Comparison of ENCODE assay signal across 24 cellular contexts in the genomic region with DNA sequence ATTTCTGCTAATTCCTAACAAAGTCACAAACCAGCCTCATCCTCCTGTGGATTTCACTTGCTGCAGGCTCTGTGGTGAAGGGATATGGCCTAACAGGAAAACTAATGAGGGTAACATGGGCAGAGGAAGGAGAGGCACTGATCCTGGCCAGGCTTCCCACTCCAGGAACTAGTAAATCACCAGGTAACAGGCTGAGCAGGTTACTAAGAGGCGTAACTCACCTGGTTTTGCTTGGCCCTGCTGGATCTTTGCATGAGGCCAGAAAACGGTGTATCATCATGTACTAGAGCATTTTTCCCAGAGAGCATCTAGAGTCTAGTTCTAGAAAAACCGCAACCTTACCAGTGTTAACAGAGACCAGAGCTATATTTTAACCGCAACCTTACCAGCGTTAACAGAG.
"Had no signal": no experiment of that assay in that cellular context is flagged by ENCODE, and none has a peak within 500 bp of the region (broad histone marks: within the 10 kb centered on the region; RNA-seq: fewer than 3 reads in every experiment).

No MANE protein-coding gene starts in this region.

- H3K4me3 Mint-ChIP-seq: activated naive CD4-positive, alpha-beta T cell treated with anti-CD3 and anti-CD28 coated beads, Interleukin-2, amount 10 ng/mL, durations not matched to agents 7 days and 5 days; activated naive CD8-positive, alpha-beta T cell treated with anti-CD3 and anti-CD28 coated beads, Interleukin-2, amount 50 U/mL, for 24 hours; activated T-cell treated with anti-CD3 and anti-CD28 coated beads, Interleukin-2, amount 50 U/mL, for 4 hours; brain; dendritic cell treated with granulocyte-macrophage colony-stimulating factor and Interleukin-4, amounts not matched to agents 40 ng/mL and 50 ng/mL, for 4 days; memory B cell; neural progenitor cell; type B pancreatic cell had no signal

- ATAC-seq: activated CD4-positive, CD25-positive, alpha-beta regulatory T cell treated with anti-CD3 and anti-CD28 coated beads, Interleukin-2, amount 50 U/mL, for 24 hours; activated naive CD8-positive, alpha-beta T cell treated with anti-CD3 and anti-CD28 coated beads, Interleukin-2, amount 50 U/mL, for 24 hours; activated T-cell treated with anti-CD3 and anti-CD28 coated beads, Interleukin-2, amount 50 U/mL, for 4 hours; gastrocnemius medialis; mucosa of descending colon had no signal

- H3K9ac ChIP-seq: neural progenitor cell had no signal

- H3K4me1 Mint-ChIP-seq: memory B cell had no signal

- H3K36me3 ChIP-seq: gastrocnemius medialis, neural progenitor cell, sigmoid colon, thoracic aorta had no signal

- H3K27me3 ChIP-seq: gastrocnemius medialis, neural progenitor cell, sigmoid colon, vagina had no signal

- H3K4me3 ChIP-seq: gastrocnemius medialis, mucosa of descending colon, neural progenitor cell, sigmoid colon, smooth muscle cell, thoracic aorta, vagina had no signal

- DNase-seq: activated CD4-positive, alpha-beta T cell treated with anti-CD3 and anti-CD28 coated beads, Interleukin-2, amount 50 U/mL, for 4 hours; activated CD8-positive, alpha-beta memory T cell treated with anti-CD3 and anti-CD28 coated beads, Interleukin-2, amount 50 U/mL, for 48 hours; activated effector memory CD4-positive, alpha-beta T cell treated with Interleukin-2 at 50 U/mL for 16 hours; activated naive CD4-positive, alpha-beta T cell treated with anti-CD3 and anti-CD28 coated beads, Interleukin-2, amount 10 ng/mL, durations not matched to agents 7 days and 5 days; activated naive CD8-positive, alpha-beta T cell treated with anti-CD3 and anti-CD28 coated beads, Interleukin-2, amount 50 U/mL, for 24 hours; activated T-cell treated with anti-CD3 and anti-CD28 coated beads, Interleukin-2, amount 50 U/mL, for 4 hours; anterior cingulate cortex; effector CD4-positive, alpha-beta T cell; gastrocnemius medialis; hypothalamus; mucosa of descending colon; sigmoid colon; stimulated activated CD4-positive, alpha-beta T cell treated with anti-CD3 and anti-CD28 coated beads, Interleukin-4, amount 100 ng/mL, for 1 hour; stimulated activated naive CD4-positive, alpha-beta T cell had no signal

- H2AFZ ChIP-seq: neural progenitor cell had no signal

- H3K27ac Mint-ChIP-seq: activated naive CD8-positive, alpha-beta T cell treated with anti-CD3 and anti-CD28 coated beads, Interleukin-2, amount 50 U/mL, for 24 hours; dendritic cell treated with granulocyte-macrophage colony-stimulating factor and Interleukin-4, amounts not matched to agents 40 ng/mL and 50 ng/mL, for 4 days; memory B cell; type B pancreatic cell had no signal

- H3K4me2 ChIP-seq: neural progenitor cell, smooth muscle cell had no signal

- H3K27me3 Mint-ChIP-seq: activated naive CD4-positive, alpha-beta T cell treated with anti-CD3 and anti-CD28 coated beads, Interleukin-2, amount 10 ng/mL, durations not matched to agents 7 days and 5 days; activated naive CD8-positive, alpha-beta T cell treated with anti-CD3 and anti-CD28 coated beads, Interleukin-2, amount 50 U/mL, for 24 hours; brain; dendritic cell treated with granulocyte-macrophage colony-stimulating factor and Interleukin-4, amounts not matched to agents 40 ng/mL and 50 ng/mL, for 4 days; type B pancreatic cell had no signal

- H3K9me3 ChIP-seq: gastrocnemius medialis, mucosa of descending colon, sigmoid colon, thoracic aorta, vagina had no signal

- FAIRE-seq: islet of Langerhans had no signal

- H3K36me3 Mint-ChIP-seq: brain, memory B cell, neural progenitor cell had no signal

- H3K9me3 Mint-ChIP-seq: activated naive CD4-positive, alpha-beta T cell treated with anti-CD3 and anti-CD28 coated beads, Interleukin-2, amount 10 ng/mL, durations not matched to agents 7 days and 5 days; activated naive CD8-positive, alpha-beta T cell treated with anti-CD3 and anti-CD28 coated beads, Interleukin-2, amount 50 U/mL, for 24 hours; activated T-cell treated with anti-CD3 and anti-CD28 coated beads, Interleukin-2, amount 50 U/mL, for 4 hours; brain; dendritic cell treated with granulocyte-macrophage colony-stimulating factor and Interleukin-4, amounts not matched to agents 40 ng/mL and 50 ng/mL, for 4 days; memory B cell; neural progenitor cell; type B pancreatic cell had no signal

- H3K27ac ChIP-seq: gastrocnemius medialis, neural progenitor cell, sigmoid colon, thoracic aorta, vagina had no signal
